In the genomic region with DNA sequence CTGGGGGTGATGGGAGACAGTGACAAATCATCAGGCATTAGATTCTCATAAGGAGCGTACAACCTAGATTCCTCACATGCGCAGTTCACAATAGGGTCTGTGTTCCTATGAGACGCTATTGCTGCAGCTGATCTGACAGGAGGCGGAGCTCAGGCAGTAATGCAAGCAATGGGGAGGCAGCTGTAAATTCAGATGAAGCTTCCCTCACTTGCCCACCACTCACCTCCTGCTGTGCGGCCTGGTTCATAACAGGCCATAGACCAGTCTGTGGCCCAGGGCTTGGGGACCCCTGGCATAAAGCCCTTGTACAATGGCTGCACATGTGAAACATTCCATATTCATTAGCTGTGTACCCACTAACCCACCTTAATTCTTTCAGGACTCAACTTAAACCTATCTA, we compare ENCODE assay signal across 12 cellular contexts. TPM values are rescaled to one million over a fixed set of nuclear protein-coding genes. Genes with fewer than 3 reads are reported as not detected.
A peak's percentile ranks its signal among the peaks of the same experiment; 100 is the strongest.
DNase-seq lines count a peak whose midpoint lies in the region; ATAC-seq and TF ChIP-seq lines count a peak whose summit lies in the region.
"Had no signal": no experiment of that assay in that cellular context is flagged by ENCODE, and none has a peak within 500 bp of the region (broad histone marks: within the 10 kb centered on the region; RNA-seq: fewer than 3 reads in every experiment).

No MANE protein-coding gene starts in this region.

- peaks cover 19% of the 10 kb centered on the region for H3K79me2 ChIP-seq in Loucy (ENCODE audit: insufficient read depth, low read length)

- H3K9me3 ChIP-seq in CD4-positive, alpha-beta memory T cell (ENCODE audit: control insufficient read depth in 1 of 2, low read length in 2 of 2), result no peaks in the 10 kb centered on the region
- no peaks in the 10 kb centered on the region for H3K9me3 ChIP-seq in Loucy (ENCODE audit: insufficient read depth, low read depth, low read length)

- H3K27me3 ChIP-seq in CD4-positive, alpha-beta memory T cell (ENCODE audit: insufficient read depth, low read length), result no peaks in the 10 kb centered on the region
- no peaks in the 10 kb centered on the region for H3K27me3 ChIP-seq in Loucy (ENCODE audit: insufficient read depth, low read length, poor library complexity, severe bottlenecking)

- H4K20me1 ChIP-seq in Loucy (ENCODE audit: insufficient read depth, low read length, poor library complexity, severe bottlenecking), result no peaks in the 10 kb centered on the region

- ATAC-seq in HG03135 (IDR thresholded peaks at IDR 0.05; ENCODE audit: unreplicated experiment) (no peak), GM21825 (IDR thresholded peaks at IDR 0.05; ENCODE audit: unreplicated experiment) (no peak)
- ATAC-seq: activated CD4-positive, CD25-positive, alpha-beta regulatory T cell treated with anti-CD3 and anti-CD28 coated beads, Interleukin-2, amount 50 U/mL, for 24 hours had no signal

- H3K36me3 Mint-ChIP-seq in CD4-positive, alpha-beta memory T cell, result peaks cover 0 to 5% of the 10 kb centered on the region in 2 donors
- H3K36me3 Mint-ChIP-seq in nephron (ENCODE audit: low read depth), result no peaks in the 10 kb centered on the region

- POLR2A ChIA-PET in CD4-positive, alpha-beta memory T cell (lab: Charles Lee; ENCODE audit: partially characterized antibody), result interaction anchor here (3.6 kb wide), 1 partner anchor 48 kb away, joined by 54 read pairs; a partner anchor contains a TSS

- no peaks in the 10 kb centered on the region for H3F3A ChIP-seq in Loucy (ENCODE audit: low read depth)

- H3K4me2 ChIP-seq in Loucy (ENCODE audit: low read depth, low read length, poor library complexity, severe bottlenecking), result peak overlapping the region; percentile 71

- DNase-seq in CD4-positive, alpha-beta memory T cell, result no peak
- DNase-seq in cardiac fibroblast (ENCODE audit: low read depth in 2 of 2), result peak; percentile 48 to 58
- no peak for DNase-seq in H4 (ENCODE audit: low spot score)
- DNase-seq in effector CD4-positive, alpha-beta T cell, result no peak
- DNase-seq: activated gamma-delta T cell, Kasumi-1 had no signal

- H3K4me3 ChIP-seq in CD4-positive, alpha-beta memory T cell (ENCODE audit: low read length in 2 of 2), result no peak overlapping the region
- H3K4me3 ChIP-seq in Loucy (ENCODE audit: low read length, poor library complexity, severe bottlenecking) (no peak overlapping the region), cardiac fibroblast (replicated peaks in 1 of 2; ENCODE audit: low read depth in 2 of 2, low read length in 2 of 2) (no peak overlapping the region)

- no peak overlapping the region for H3K27ac ChIP-seq in CD4-positive, alpha-beta memory T cell (ENCODE audit: low read depth, low read length)

- peak overlapping the region; percentile 22 to 81 (median 64) for H3K27ac Mint-ChIP-seq in CD4-positive, alpha-beta memory T cell
- H3K27ac Mint-ChIP-seq in nephron, result peak overlapping the region; percentile 62 to 91 (median 75)
- H3K27ac Mint-ChIP-seq: memory B cell had no signal

- no peaks in the 10 kb centered on the region for H3K36me3 ChIP-seq in CD4-positive, alpha-beta memory T cell (ENCODE audit: insufficient read depth, low read length)
- H3K36me3 ChIP-seq in Loucy (ENCODE audit: insufficient read depth, low read length), result no peaks in the 10 kb centered on the region

- H3K4me1 ChIP-seq in CD4-positive, alpha-beta memory T cell (ENCODE audit: insufficient read depth, low read length), result peaks cover 14% of the 10 kb centered on the region
- peaks cover 28% of the 10 kb centered on the region for H3K4me1 ChIP-seq in Loucy (ENCODE audit: insufficient read depth, low read length, poor library complexity, severe bottlenecking)

- no peaks in the 10 kb centered on the region for H3K9me2 ChIP-seq in Loucy (replicated peaks; ENCODE audit: low read depth, low read length)

- H3K4me3 Mint-ChIP-seq in CD4-positive, alpha-beta memory T cell, result no peak overlapping the region
- H3K4me3 Mint-ChIP-seq in nephron, result peak overlapping the region; percentile 67 to 81 (median 78)
- H3K4me3 Mint-ChIP-seq: memory B cell had no signal

- H3K27me3 Mint-ChIP-seq in CD4-positive, alpha-beta memory T cell, result no peaks in the 10 kb centered on the region
- H3K27me3 Mint-ChIP-seq in nephron (ENCODE audit: low read depth), result peaks cover 5% of the 10 kb centered on the region
- H3K27me3 Mint-ChIP-seq: memory B cell had no signal

- H3K9ac ChIP-seq in Loucy (ENCODE audit: low read depth, low read length, poor library complexity, severe bottlenecking), result peak overlapping the region; percentile 88

- no peaks in the 10 kb centered on the region for H3K9me3 Mint-ChIP-seq in CD4-positive, alpha-beta memory T cell
- no peaks in the 10 kb centered on the region for H3K9me3 Mint-ChIP-seq in nephron
- H3K9me3 Mint-ChIP-seq: memory B cell had no signal

- no peak overlapping the region for H2AFZ ChIP-seq in Loucy (ENCODE audit: low read length)

- H3K4me1 Mint-ChIP-seq in CD4-positive, alpha-beta memory T cell, result peaks cover 10 to 20% (median 17%) of the 10 kb centered on the region in 4 donors
- peaks cover 19% of the 10 kb centered on the region for H3K4me1 Mint-ChIP-seq in nephron

- TF ChIP-seq CTCF in Loucy (conservative IDR thresholded peaks at IDR 0.05; ENCODE audit: low read length), result no peak
- no peak for TF ChIP-seq CTCF in cardiac fibroblast (IDR thresholded peaks at IDR 0.05; ENCODE audit: low read depth, low read length)
- no peak for TF ChIP-seq CTCF in nephron (IDR thresholded peaks at IDR 0.05; ENCODE audit: unreplicated experiment in 3 of 3)

- CTCF ChIA-PET in CD4-positive, alpha-beta memory T cell (lab: Charles Lee; ENCODE audit: partially characterized antibody), result interaction anchor here (0.9 to 1.9 kb wide), 7 partner anchors 21 to 46 kb away, joined by 3 to 5 read pairs (median 4); no protein-coding TSS in a partner anchor

- intact Hi-C loops in CD4-positive, alpha-beta memory T cell (cut with micrococcal nuclease), result loop anchor here (5.0 kb wide), 2 partner anchors 270 to 1040 kb away; a partner anchor contains a TSS

RNA-seq across cellular contexts. Expression of a gene that starts 18.0 kb away (rescaled TPM):
- total RNA-seq in CD4-positive, alpha-beta memory T cell, result not detected
- polyA plus RNA-seq in CD4-positive, alpha-beta memory T cell, result under 1 TPM in 1 of 2 donors, not detected in 1; 0.05 TPM
- total RNA-seq in H4 (2014; rRNA removed; shearing (Covaris generic)), result not detected in 2 replicates

RNA-seq across cellular contexts. Expression of a gene that starts 47.9 kb away (rescaled TPM):
- 100 to 1,000 TPM; 380 to 390 TPM for total RNA-seq in CD4-positive, alpha-beta memory T cell
- polyA plus RNA-seq in CD4-positive, alpha-beta memory T cell, result 100 to 1,000 TPM; 150 to 593 TPM
- 82.2 and 136 TPM in 2 replicates for total RNA-seq in H4 (2014; rRNA removed; shearing (Covaris generic))

Comparison
In these comparisons a context has a peak if more than half of its experiments do, and no peak if none do; other contexts are left out.
1. DNase-seq: peak in cardiac fibroblast (2 of 2); none in CD4-positive, alpha-beta memory T cell (0 of 5), H4 (single experiment) and effector CD4-positive, alpha-beta T cell (single experiment).
2. H3K4me3 Mint-ChIP-seq: peak in nephron (3 of 3); none in CD4-positive, alpha-beta memory T cell (0 of 8).